8 cellular contexts compared by ENCODE assay signal in genomic region chr2:31137211-31138036, GRCh38. TPM values are rescaled to one million over a fixed set of nuclear protein-coding genes. Genes with fewer than 3 reads are reported as not detected.
DNase-seq lines count a peak whose midpoint lies in the region; ATAC-seq, FAIRE-seq and TF ChIP-seq lines count a peak whose summit lies in the region.

No MANE protein-coding gene starts in this region.

- peaks cover 0 to 2% of the 10 kb centered on the region in 2 donors for H3K9me3 ChIP-seq in lung (ENCODE audit: control insufficient read depth in 2 of 2, insufficient read depth in 1 of 2, low read length in 1 of 2)

- peak; percentile 27 for FAIRE-seq in urothelium cell line (lab: Jason Lieb, UNC)

- no peak for TF ChIP-seq CTCF in cardiac fibroblast (IDR thresholded peaks at IDR 0.05; ENCODE audit: low read depth, low read length)
- no peak for TF ChIP-seq CTCF in lung (IDR thresholded peaks at IDR 0.05; ENCODE audit: control extremely low read depth, extremely low read depth)

- DNase-seq in EL (peak; percentile 18), cardiac fibroblast (ENCODE audit: low read depth in 2 of 2) (no peak), lung (ENCODE audit: low spot score) (no peak), urothelium cell line (ENCODE audit: low spot score) (peak; percentile 72), activated gamma-delta T cell treated with Interleukin-2 at 50 U/mL for 16 hours (no peak), COR-L47 (lab: John Stamatoyannopoulos, UW) (no peak)
- no peak for DNase-seq in Jurkat, Clone E6-1 (ENCODE audit: low read depth, low spot score)
- DNase-seq in central memory CD4-positive, alpha-beta T cell: no peak

- 0 to 2% methylated on average over 69 to 72 of the region's 72 CpGs for WGBS in lung, 2 donors

- no peak overlapping the region for H3K27ac ChIP-seq in lung (ENCODE audit: low read depth in 1 of 2, low read length in 1 of 2)

- peaks cover 0 to 11% of the 10 kb centered on the region in 2 donors for H3K4me1 ChIP-seq in lung (ENCODE audit: control insufficient read depth in 2 of 2, insufficient read depth in 2 of 2, low read length in 2 of 2)

- no peaks in the 10 kb centered on the region for H3K36me3 ChIP-seq in lung (ENCODE audit: control insufficient read depth in 2 of 2, insufficient read depth in 2 of 2, low read length in 2 of 2)

- H3K4me3 ChIP-seq in Jurkat, Clone E6-1 (ENCODE audit: low read length): peak overlapping the region; percentile 41
- H3K4me3 ChIP-seq in cardiac fibroblast (replicated peaks in 1 of 2; ENCODE audit: low read depth in 2 of 2, low read length in 2 of 2) (peak overlapping the region; percentile 37 to 44), lung (peak overlapping the region; percentile 51)

- no peaks in the 10 kb centered on the region for H3K27me3 ChIP-seq in lung (ENCODE audit: control insufficient read depth, insufficient read depth)

- no peak for ATAC-seq in lung (ENCODE audit: insufficient read depth, low FRiP score)

RNA-seq across cellular contexts. Expression of gene GALNT14, which starts 0.8 kb away (rescaled TPM):
- 14.4 TPM for polyA plus RNA-seq in Jurkat, Clone E6-1 (2012; ENCODE audit: insufficient read depth, insufficient read length)
- total RNA-seq in lung: 1 to 10 TPM; 2.1 to 2.8 TPM
- 1 to 10 TPM in 1 of 2 donors, under 1 TPM in 1; 0.85 to 2.8 TPM for polyA plus RNA-seq in lung

Comparison
In these comparisons a context has a peak if more than half of its experiments do, and no peak if none do; other contexts are left out.
1. DNase-seq: peak in EL (single experiment) and urothelium cell line (single experiment); none in Jurkat, Clone E6-1 (single experiment), cardiac fibroblast (0 of 2), lung (single experiment), activated gamma-delta T cell treated with Interleukin-2 at 50 U/mL for 16 hours (single experiment), COR-L47 (single experiment) and central memory CD4-positive, alpha-beta T cell (single experiment).
2. Peak in every context shown above with its lines, with median percentiles within 50 percentile points of each other: H3K4me3 ChIP-seq.